Comparison of ENCODE assay signal across 28 cellular contexts in the genomic region with DNA sequence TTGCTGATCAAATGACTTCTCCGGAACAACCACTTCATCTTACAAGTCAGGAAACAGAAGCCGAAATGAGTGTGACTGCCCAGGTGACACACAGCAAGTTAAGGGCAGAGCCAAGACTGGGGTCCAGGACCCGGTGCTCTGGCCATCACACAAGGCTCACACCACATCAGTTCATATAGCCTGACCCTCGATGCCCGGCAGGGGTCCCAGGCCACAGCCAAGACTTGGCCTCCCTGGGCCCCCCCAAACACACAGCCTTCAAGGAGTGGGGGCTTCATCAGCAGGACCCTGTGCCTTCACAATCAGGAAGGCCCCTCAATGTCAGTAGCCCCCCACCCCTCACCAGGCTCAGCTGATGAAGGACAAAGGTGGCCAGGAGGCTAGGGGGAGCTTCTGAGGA.
"Had no signal": no experiment of that assay in that cellular context is flagged by ENCODE, and none has a peak within 500 bp of the region (broad histone marks: within the 10 kb centered on the region; RNA-seq: fewer than 3 reads in every experiment).

No MANE protein-coding gene starts in this region.

- H3K4me3 ChIP-seq: ascending aorta, cardiac muscle cell, Peyer's patch had no signal

- DNase-seq: activated CD4-positive, alpha-beta T cell treated with anti-CD3 and anti-CD28 coated beads for 1 hour; activated CD4-positive, CD25-positive, alpha-beta regulatory T cell; activated CD8-positive, alpha-beta memory T cell treated with anti-CD3 and anti-CD28 coated beads for 24 hours; activated CD8-positive, alpha-beta memory T cell treated with anti-CD3 and anti-CD28 coated beads, Interleukin-2, amount 10 ng/mL, durations not matched to agents 7 days and 5 days; activated CD8-positive, alpha-beta memory T cell treated with anti-CD3 and anti-CD28 coated beads, Interleukin-2, amount 50 U/mL, for 48 hours; amygdala; MM.1S; MV-4-11; NCI-H1092 treated with DMSO at 0.1 percent for 48 hours; NCI-H1417; NCI-H187; NCI-H2029 treated with DMSO at 0.1 percent for 48 hours; NCI-H2107; NCI-H2171; NCI-H510A; NCI-H748 treated with DMSO at 0.1 percent for 48 hours; NK-92 treated with Interleukin-12 subunit alpha and Interleukin-12 subunit beta, amount 100 ng/mL, for 24 hours; SIG-M5; SW 1271; T-helper 9 cell had no signal

- H3K27me3 ChIP-seq: ascending aorta, cardiac muscle cell, Peyer's patch had no signal

- H3K27ac Mint-ChIP-seq: activated CD4-positive, alpha-beta memory T cell treated with anti-CD3 and anti-CD28 coated beads, Interleukin-2, amount 10 ng/mL, durations not matched to agents 7 days and 5 days; activated CD8-positive, alpha-beta memory T cell treated with anti-CD3 and anti-CD28 coated beads, Interleukin-2, amount 10 ng/mL, durations not matched to agents 7 days and 5 days; activated naive CD4-positive, alpha-beta T cell treated with anti-CD3 and anti-CD28 coated beads, Interleukin-2, amount 10 ng/mL, durations not matched to agents 7 days and 5 days; activated naive CD8-positive, alpha-beta T cell had no signal

- H3K4me1 Mint-ChIP-seq: activated CD4-positive, alpha-beta memory T cell treated with anti-CD3 and anti-CD28 coated beads, Interleukin-2, amount 10 ng/mL, durations not matched to agents 7 days and 5 days; activated CD8-positive, alpha-beta memory T cell treated with anti-CD3 and anti-CD28 coated beads, Interleukin-2, amount 10 ng/mL, durations not matched to agents 7 days and 5 days; activated naive CD4-positive, alpha-beta T cell treated with anti-CD3 and anti-CD28 coated beads, Interleukin-2, amount 10 ng/mL, durations not matched to agents 7 days and 5 days had no signal

- H3K36me3 ChIP-seq: ascending aorta, cardiac muscle cell, Peyer's patch, WERI-Rb-1 had no signal

- H3K27ac ChIP-seq: ascending aorta, cardiac muscle cell, KMS-11, Peyer's patch, WERI-Rb-1 had no signal

- H3K4me1 ChIP-seq: ascending aorta, Peyer's patch had no signal

- H3K4me3 Mint-ChIP-seq: activated CD4-positive, alpha-beta memory T cell treated with anti-CD3 and anti-CD28 coated beads, Interleukin-2, amount 10 ng/mL, durations not matched to agents 7 days and 5 days; activated CD8-positive, alpha-beta memory T cell treated with anti-CD3 and anti-CD28 coated beads, Interleukin-2, amount 10 ng/mL, durations not matched to agents 7 days and 5 days; activated naive CD4-positive, alpha-beta T cell treated with anti-CD3 and anti-CD28 coated beads, Interleukin-2, amount 10 ng/mL, durations not matched to agents 7 days and 5 days; activated naive CD8-positive, alpha-beta T cell had no signal

- H3K36me3 Mint-ChIP-seq: activated CD8-positive, alpha-beta memory T cell treated with anti-CD3 and anti-CD28 coated beads, Interleukin-2, amount 10 ng/mL, durations not matched to agents 7 days and 5 days; activated naive CD4-positive, alpha-beta T cell treated with anti-CD3 and anti-CD28 coated beads, Interleukin-2, amount 10 ng/mL, durations not matched to agents 7 days and 5 days; activated naive CD8-positive, alpha-beta T cell had no signal

- H3K9me3 Mint-ChIP-seq: activated CD4-positive, alpha-beta memory T cell treated with anti-CD3 and anti-CD28 coated beads, Interleukin-2, amount 10 ng/mL, durations not matched to agents 7 days and 5 days; activated naive CD4-positive, alpha-beta T cell treated with anti-CD3 and anti-CD28 coated beads, Interleukin-2, amount 10 ng/mL, durations not matched to agents 7 days and 5 days had no signal

- ATAC-seq: activated CD8-positive, alpha-beta memory T cell treated with anti-CD3 and anti-CD28 coated beads, Interleukin-2, amount 10 ng/mL, durations not matched to agents 7 days and 5 days had no signal

- H3K9me3 ChIP-seq: ascending aorta, Peyer's patch had no signal

- H3K4me2 ChIP-seq: KMS-11 had no signal

- H3K27me3 Mint-ChIP-seq: activated CD4-positive, alpha-beta memory T cell treated with anti-CD3 and anti-CD28 coated beads, Interleukin-2, amount 10 ng/mL, durations not matched to agents 7 days and 5 days; activated CD8-positive, alpha-beta memory T cell treated with anti-CD3 and anti-CD28 coated beads, Interleukin-2, amount 10 ng/mL, durations not matched to agents 7 days and 5 days; activated naive CD4-positive, alpha-beta T cell treated with anti-CD3 and anti-CD28 coated beads, Interleukin-2, amount 10 ng/mL, durations not matched to agents 7 days and 5 days; activated naive CD8-positive, alpha-beta T cell had no signal
